Comparison of ENCODE assay signal across 28 cellular contexts in the genomic region with DNA sequence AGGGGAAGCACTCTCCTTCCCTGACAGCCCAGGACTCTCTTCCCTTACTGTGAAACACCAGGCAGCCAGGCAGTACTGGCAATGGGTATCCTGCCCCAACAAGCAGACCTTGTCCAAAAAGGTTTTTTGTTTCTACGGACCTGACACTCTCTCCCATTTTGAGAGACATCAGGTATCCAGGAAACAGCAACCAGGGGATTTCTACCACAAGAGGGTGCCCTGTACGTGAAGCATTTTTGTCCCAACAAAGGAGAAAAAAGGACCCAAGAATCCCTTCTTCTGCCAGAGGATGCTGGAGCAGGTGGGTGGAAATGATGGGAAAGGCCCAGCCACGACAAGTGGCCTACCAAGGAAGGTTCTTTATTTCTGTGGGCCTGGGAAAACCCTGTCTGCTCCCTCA.
DNase-seq lines count a peak whose midpoint lies in the region; ATAC-seq and TF ChIP-seq lines count a peak whose summit lies in the region.
"Had no signal": no experiment of that assay in that cellular context is flagged by ENCODE, and none has a peak within 500 bp of the region (broad histone marks: within the 10 kb centered on the region; RNA-seq: fewer than 3 reads in every experiment).

No MANE protein-coding gene starts in this region.

- TF ChIP-seq POLR2A in ovary (IDR thresholded peaks at IDR 0.05), result no peak

- H3K27me3 Mint-ChIP-seq in GM23338 (ENCODE audit: insufficient read depth, low read depth, poor library complexity), result no peaks in the 10 kb centered on the region
- H3K27me3 Mint-ChIP-seq: activated naive CD8-positive, alpha-beta T cell treated with anti-CD3 and anti-CD28 coated beads, Interleukin-2, amount 50 U/mL, for 24 hours; dendritic cell treated with granulocyte-macrophage colony-stimulating factor and Interleukin-4, amounts not matched to agents 40 ng/mL and 50 ng/mL, for 4 days; IgD-negative memory B cell; stimulated activated memory B cell treated with anti-CD40 and anti-IgM and Interleukin-4, amounts not matched to agents 10 μg/mL and 1 μg/mL and 100 μg/mL, for 72 hours had no signal

- ATAC-seq in GM23338 (no peak), Panc1 (no peak)
- ATAC-seq: activated naive CD8-positive, alpha-beta T cell treated with anti-CD3 and anti-CD28 coated beads, Interleukin-2, amount 50 U/mL, for 24 hours; activated T-cell treated with anti-CD3 and anti-CD28 coated beads, Interleukin-2, amount 50 U/mL, for 4 hours; body of pancreas; esophagus mucosa; Right ventricle myocardium inferior; stimulated activated memory B cell treated with anti-CD40 and anti-IgM and Interleukin-4, amounts not matched to agents 10 μg/mL and 1 μg/mL and 100 μg/mL, for 72 hours had no signal

- H2AFZ ChIP-seq in GM23338, result no peak overlapping the region

- TF ChIP-seq EP300 in ovary (IDR thresholded peaks at IDR 0.05), result no peak

- no peaks in the 10 kb centered on the region for H3K4me1 ChIP-seq in GM23338 (ENCODE audit: insufficient read depth)
- no peaks in the 10 kb centered on the region for H3K4me1 ChIP-seq in Panc1 (ENCODE audit: control insufficient read depth, insufficient read depth, low read length)
- H3K4me1 ChIP-seq in ovary (ENCODE audit: insufficient read depth), result no peaks in the 10 kb centered on the region
- H3K4me1 ChIP-seq: body of pancreas, transverse colon had no signal

- H3K27ac Mint-ChIP-seq in GM23338, result no peak overlapping the region
- H3K27ac Mint-ChIP-seq: activated naive CD8-positive, alpha-beta T cell treated with anti-CD3 and anti-CD28 coated beads, Interleukin-2, amount 50 U/mL, for 24 hours; CD4-positive, CD25-positive, alpha-beta regulatory T cell; dendritic cell treated with granulocyte-macrophage colony-stimulating factor and Interleukin-4, amounts not matched to agents 40 ng/mL and 50 ng/mL, for 4 days; IgD-negative memory B cell; mesothelial cell of epicardium; naive B cell; stimulated activated memory B cell treated with anti-CD40 and anti-IgM and Interleukin-4, amounts not matched to agents 10 μg/mL and 1 μg/mL and 100 μg/mL, for 72 hours had no signal

- no peaks in the 10 kb centered on the region for H4K20me1 ChIP-seq in GM23338 (replicated peaks; ENCODE audit: insufficient read depth)

- no peaks in the 10 kb centered on the region for H3K36me3 ChIP-seq in GM23338 (ENCODE audit: insufficient read depth)
- H3K36me3 ChIP-seq in Panc1 (ENCODE audit: control insufficient read depth, insufficient read depth, low read length), result no peaks in the 10 kb centered on the region
- H3K36me3 ChIP-seq in ovary, result no peaks in the 10 kb centered on the region
- H3K36me3 ChIP-seq: transverse colon had no signal

- intact Hi-C loops in Panc1 (cut with micrococcal nuclease; ENCODE audit: unreplicated experiment) (loop anchor here (5.0 to 10.0 kb wide), 3 partner anchors 780 to 1195 kb away; no protein-coding TSS in a partner anchor), ovary (cut with DNase I) (no loop called here)

- TF ChIP-seq CTCF in GM23338 (conservative IDR thresholded peaks at IDR 0.05; ENCODE audit: low read depth in 2 of 2) (peak; percentile 44 to 55), Panc1 (IDR thresholded peaks at IDR 0.05) (peak; percentile 31; the same call in 1 of the 2 replicates), epithelial cell of proximal tubule (conservative IDR thresholded peaks at IDR 0.05; ENCODE audit: low read depth, low read length) (peak; percentile 32), retinal pigment epithelial cell (conservative IDR thresholded peaks at IDR 0.05; ENCODE audit: low read depth, low read length) (peak; percentile 32), ovary (IDR thresholded peaks at IDR 0.05) (no peak)

- no TSS peak for BruUV-seq in Panc1 (replicated peaks; lab: Mats Ljungman, UMichigan)

- WGBS in ovary, 3 donors, result 67 to 68% (median 67%) methylated on average over 3 of the region's 3 CpGs

- POLR2A ChIA-PET in Panc1 (lab: Charles Lee), result no interaction called here

- H3K27ac ChIP-seq in GM23338 (ENCODE audit: low read depth), result no peak overlapping the region
- no peak overlapping the region for H3K27ac ChIP-seq in Panc1 (ENCODE audit: low read length)
- H3K27ac ChIP-seq in ovary, result no peak overlapping the region
- H3K27ac ChIP-seq: body of pancreas, transverse colon had no signal

- H3K27me3 ChIP-seq in GM23338 (ENCODE audit: insufficient read depth) (no peaks in the 10 kb centered on the region), Panc1 (ENCODE audit: control insufficient read depth, insufficient read depth, low read length) (no peaks in the 10 kb centered on the region), ovary (no peaks in the 10 kb centered on the region)
- H3K27me3 ChIP-seq: body of pancreas, transverse colon had no signal

- no peaks in the 10 kb centered on the region; the same call in 1 of the 3 replicates for H3K9me3 Mint-ChIP-seq in GM23338
- H3K9me3 Mint-ChIP-seq: activated naive CD8-positive, alpha-beta T cell treated with anti-CD3 and anti-CD28 coated beads, Interleukin-2, amount 50 U/mL, for 24 hours; activated T-cell treated with anti-CD3 and anti-CD28 coated beads, Interleukin-2, amount 50 U/mL, for 4 hours; CD4-positive, CD25-positive, alpha-beta regulatory T cell; dendritic cell treated with granulocyte-macrophage colony-stimulating factor and Interleukin-4, amounts not matched to agents 40 ng/mL and 50 ng/mL, for 4 days; IgD-negative memory B cell; mesothelial cell of epicardium; stimulated activated memory B cell treated with anti-CD40 and anti-IgM and Interleukin-4, amounts not matched to agents 10 μg/mL and 1 μg/mL and 100 μg/mL, for 72 hours had no signal

- H3K36me3 Mint-ChIP-seq in GM23338 (ENCODE audit: low read depth), result no peaks in the 10 kb centered on the region
- H3K36me3 Mint-ChIP-seq: CD4-positive, CD25-positive, alpha-beta regulatory T cell; IgD-negative memory B cell; mesothelial cell of epicardium; naive B cell; stimulated activated memory B cell treated with anti-CD40 and anti-IgM and Interleukin-4, amounts not matched to agents 10 μg/mL and 1 μg/mL and 100 μg/mL, for 72 hours had no signal

- no peaks in the 10 kb centered on the region for H3K9me2 ChIP-seq in GM23338 (ENCODE audit: insufficient read depth)
- H3K9me2 ChIP-seq: SK-N-SH had no signal

- H3F3A ChIP-seq in GM23338 (replicated peaks; ENCODE audit: low read depth), result no peaks in the 10 kb centered on the region

- no peaks in the 10 kb centered on the region for H3K4me1 Mint-ChIP-seq in GM23338
- H3K4me1 Mint-ChIP-seq: activated naive CD8-positive, alpha-beta T cell treated with anti-CD3 and anti-CD28 coated beads, Interleukin-2, amount 50 U/mL, for 24 hours; CD4-positive, CD25-positive, alpha-beta regulatory T cell; IgD-negative memory B cell; mesothelial cell of epicardium; naive B cell; stimulated activated memory B cell treated with anti-CD40 and anti-IgM and Interleukin-4, amounts not matched to agents 10 μg/mL and 1 μg/mL and 100 μg/mL, for 72 hours had no signal

- H3K79me2 ChIP-seq in GM23338 (replicated peaks; ENCODE audit: insufficient read depth), result no peaks in the 10 kb centered on the region

- DNase-seq in GM23338 (ENCODE audit: low spot score), result peak; percentile 36
- DNase-seq in Panc1 (ENCODE audit: low read depth, low spot score), result no peak
- no peak for DNase-seq in epithelial cell of proximal tubule (ENCODE audit: low read depth)
- DNase-seq in retinal pigment epithelial cell (ENCODE audit: low read depth), result no peak
- DNase-seq in ovary, result no peak
- no peak for DNase-seq in mucosa of gallbladder (ENCODE audit: low spot score)
- no peak for DNase-seq in amniotic stem cell (lab: John Stamatoyannopoulos, UW)
- DNase-seq: activated naive CD4-positive, alpha-beta T cell; activated naive CD8-positive, alpha-beta T cell treated with anti-CD3 and anti-CD28 coated beads, Interleukin-2, amount 50 U/mL, for 24 hours; activated T-cell treated with anti-CD3 and anti-CD28 coated beads, Interleukin-2, amount 50 U/mL, for 4 hours; body of pancreas; CD4-positive, CD25-positive, alpha-beta regulatory T cell; EL; foreskin fibroblast; kidney; naive B cell; NCI-H1092; NCI-H1930; NCI-H524 treated with DMSO at 0.1 percent for 48 hours; NK-92 treated with Interleukin-12 subunit alpha and Interleukin-12 subunit beta, amount 100 ng/mL, for 24 hours; SK-N-SH; transverse colon had no signal

- no peak overlapping the region for H3K4me3 ChIP-seq in GM23338
- H3K4me3 ChIP-seq in Panc1 (ENCODE audit: low read depth in 2 of 2, low read length in 2 of 2), result no peak overlapping the region
- no peak overlapping the region for H3K4me3 ChIP-seq in epithelial cell of proximal tubule (ENCODE audit: low read depth, low read length)
- H3K4me3 ChIP-seq in retinal pigment epithelial cell (ENCODE audit: low read length), result no peak overlapping the region
- no peak overlapping the region for H3K4me3 ChIP-seq in ovary
- H3K4me3 ChIP-seq: body of pancreas, transverse colon had no signal

- CTCF ChIA-PET in Panc1 (lab: Charles Lee), result no interaction called here

- in situ Hi-C loops in Panc1 (cut with HindIII; ENCODE audit: low pct_unique_long_range_greater_than_20kb, low sequenced_read_pairs), result no loop called here

- no peak overlapping the region for H3K4me2 ChIP-seq in GM23338
- H3K4me2 ChIP-seq: SK-N-SH had no signal

- H3K9me3 ChIP-seq in Panc1 (ENCODE audit: control insufficient read depth, insufficient read depth, low read depth, low read length), result no peaks in the 10 kb centered on the region
- no peaks in the 10 kb centered on the region for H3K9me3 ChIP-seq in ovary
- H3K9me3 ChIP-seq: body of pancreas, SK-N-SH, transverse colon had no signal

- no peak overlapping the region for H3K4me3 Mint-ChIP-seq in GM23338
- H3K4me3 Mint-ChIP-seq: activated naive CD8-positive, alpha-beta T cell treated with anti-CD3 and anti-CD28 coated beads, Interleukin-2, amount 50 U/mL, for 24 hours; activated T-cell treated with anti-CD3 and anti-CD28 coated beads, Interleukin-2, amount 50 U/mL, for 4 hours; CD4-positive, CD25-positive, alpha-beta regulatory T cell; dendritic cell treated with granulocyte-macrophage colony-stimulating factor and Interleukin-4, amounts not matched to agents 40 ng/mL and 50 ng/mL, for 4 days; IgD-negative memory B cell; mesothelial cell of epicardium; naive B cell; stimulated activated memory B cell treated with anti-CD40 and anti-IgM and Interleukin-4, amounts not matched to agents 10 μg/mL and 1 μg/mL and 100 μg/mL, for 72 hours had no signal

TF ChIP-seq in GM23338, 12 proteins besides CTCF, POLR2A, EP300 and RAD21 (continues in another document):
- TF ChIP-seq ZNF331 (CRISPR knock-in tag; IDR thresholded peaks at IDR 0.05; ENCODE audit: low read depth) (no peak), JUNB (IDR thresholded peaks at IDR 0.05; ENCODE audit: unreplicated experiment) (no peak), NANOG (IDR thresholded peaks at IDR 0.05; ENCODE audit: borderline replicate concordance) (no peak)

Comparison
In these comparisons a context has a peak if more than half of its experiments do, and no peak if none do; other contexts are left out.
1. CTCF ChIP-seq: peak in GM23338 (2 of 2), Panc1 (single experiment), epithelial cell of proximal tubule (single experiment) and retinal pigment epithelial cell (single experiment); none in ovary (0 of 3).